In the genomic region with DNA sequence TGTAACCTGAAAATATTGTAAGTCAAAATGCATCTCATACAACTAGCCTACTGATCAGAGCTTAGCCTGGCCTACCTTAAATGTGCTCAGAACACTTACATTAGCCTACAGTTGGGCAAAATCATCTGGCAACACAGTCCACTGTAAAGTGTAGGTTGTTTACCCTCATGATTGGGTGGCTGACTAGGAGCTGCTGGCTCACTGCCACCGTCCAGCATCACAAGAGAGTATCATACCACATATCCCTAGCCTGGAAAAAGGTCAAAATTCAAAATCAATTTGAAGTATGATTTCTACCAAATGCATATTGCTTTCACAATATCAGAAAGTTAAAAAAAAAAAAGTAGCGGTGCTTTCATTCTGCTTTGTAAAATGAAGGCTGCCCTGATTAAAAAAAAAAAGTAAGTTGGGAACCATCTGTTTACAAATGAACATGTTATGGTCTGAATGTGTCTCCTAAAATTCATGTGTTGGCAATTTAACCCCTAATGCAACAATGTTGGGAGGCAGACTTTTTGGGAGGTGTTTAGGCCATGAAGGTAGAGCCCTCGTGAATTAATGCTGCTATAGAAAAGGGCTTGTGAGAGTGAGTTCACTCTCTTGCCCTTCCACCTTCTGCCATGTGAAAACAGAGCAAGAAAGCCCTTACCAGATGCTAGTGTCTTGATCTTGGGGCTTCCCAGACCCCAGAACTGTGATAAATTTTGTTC, we compare ENCODE assay signal across 14 cellular contexts.
A peak's percentile ranks its signal among the peaks of the same experiment; 100 is the strongest.
DNase-seq lines count a peak whose midpoint lies in the region; ATAC-seq lines count a peak whose summit lies in the region.
"Had no signal": no experiment of that assay in that cellular context is flagged by ENCODE, and none has a peak within 500 bp of the region (broad histone marks: within the 10 kb centered on the region; RNA-seq: fewer than 3 reads in every experiment).

No MANE protein-coding gene starts in this region.

- no peak overlapping the region for H2BK15ac ChIP-seq in mesenchymal stem cell (ENCODE audit: low read depth, poor library complexity, severe bottlenecking)

- no peak overlapping the region for H4K91ac ChIP-seq in mesenchymal stem cell (ENCODE audit: low read length)

- no peak for ATAC-seq in HG03565 (IDR thresholded peaks at IDR 0.05; ENCODE audit: unreplicated experiment)
- ATAC-seq: left colon had no signal

- H3K4ac ChIP-seq in mesenchymal stem cell (ENCODE audit: low read depth in 1 of 2, low read length in 2 of 2): no peak overlapping the region

- H3K4me3 ChIP-seq in mesenchymal stem cell (ENCODE audit: insufficient read depth in 1 of 2, low read depth in 1 of 2, low read length in 2 of 2): no peak overlapping the region
- H3K4me3 ChIP-seq: BLaER1 treated with 17β-estradiol and CSF1 and Interleukin-3, amounts not matched to agents 10 nM and 100 nM; upper lobe of left lung had no signal

- no peak overlapping the region for H2BK120ac ChIP-seq in mesenchymal stem cell (ENCODE audit: low read depth, low read length)

- no peaks in the 10 kb centered on the region for H3K4me1 Mint-ChIP-seq in activated naive CD4-positive, alpha-beta T cell treated with anti-CD3 and anti-CD28 coated beads, Interleukin-2, amount 10 ng/mL, durations not matched to agents 7 days and 5 days

- no peak overlapping the region for H2BK5ac ChIP-seq in mesenchymal stem cell (ENCODE audit: low read depth, low read length, poor library complexity, severe bottlenecking)

- H3K36me3 ChIP-seq in mesenchymal stem cell (ENCODE audit: control insufficient read depth in 1 of 2, insufficient read depth in 2 of 2, low read depth in 1 of 2, low read length in 2 of 2): no peaks in the 10 kb centered on the region
- H3K36me3 ChIP-seq: upper lobe of left lung had no signal

- no peaks in the 10 kb centered on the region for H3K36me3 Mint-ChIP-seq in activated naive CD4-positive, alpha-beta T cell treated with anti-CD3 and anti-CD28 coated beads, Interleukin-2, amount 10 ng/mL, durations not matched to agents 7 days and 5 days
- H3K36me3 Mint-ChIP-seq: activated naive CD8-positive, alpha-beta T cell had no signal

- no peak overlapping the region for H3K4me2 ChIP-seq in mesenchymal stem cell (ENCODE audit: low read length, poor library complexity, severe bottlenecking)
- H3K4me2 ChIP-seq: BLaER1 treated with 17β-estradiol and CSF1 and Interleukin-3, amounts not matched to agents 10 nM and 100 nM had no signal

- H3K9me3 Mint-ChIP-seq in activated naive CD4-positive, alpha-beta T cell treated with anti-CD3 and anti-CD28 coated beads, Interleukin-2, amount 10 ng/mL, durations not matched to agents 7 days and 5 days: no peaks in the 10 kb centered on the region

- H4K8ac ChIP-seq in mesenchymal stem cell (ENCODE audit: low read length): no peak overlapping the region

- no peak overlapping the region for H2AFZ ChIP-seq in mesenchymal stem cell (ENCODE audit: low read depth, low read length)

- no peak overlapping the region for H3K27ac Mint-ChIP-seq in activated naive CD4-positive, alpha-beta T cell treated with anti-CD3 and anti-CD28 coated beads, Interleukin-2, amount 10 ng/mL, durations not matched to agents 7 days and 5 days
- H3K27ac Mint-ChIP-seq: activated naive CD8-positive, alpha-beta T cell had no signal

- no peaks in the 10 kb centered on the region for H3K9me3 ChIP-seq in mesenchymal stem cell (ENCODE audit: control insufficient read depth, low read length)
- H3K9me3 ChIP-seq: BLaER1 treated with 17β-estradiol and CSF1 and Interleukin-3, amounts not matched to agents 10 nM and 100 nM; upper lobe of left lung had no signal

- no peak overlapping the region for H3K27ac ChIP-seq in mesenchymal stem cell (ENCODE audit: low read length, poor library complexity, severe bottlenecking)
- H3K27ac ChIP-seq: BLaER1 treated with 17β-estradiol and CSF1 and Interleukin-3, amounts not matched to agents 10 nM and 100 nM had no signal

- H3K27me3 Mint-ChIP-seq in activated naive CD4-positive, alpha-beta T cell treated with anti-CD3 and anti-CD28 coated beads, Interleukin-2, amount 10 ng/mL, durations not matched to agents 7 days and 5 days: peaks cover 16% of the 10 kb centered on the region

- no peak overlapping the region for H2BK12ac ChIP-seq in mesenchymal stem cell (ENCODE audit: low read length in 2 of 2)

- peak overlapping the region; percentile 43 for H2AK5ac ChIP-seq in mesenchymal stem cell (ENCODE audit: low read length, severe bottlenecking)

- no peaks in the 10 kb centered on the region for H3K79me1 ChIP-seq in mesenchymal stem cell (replicated peaks; ENCODE audit: low read length, poor library complexity, severe bottlenecking)

- DNase-seq in EL (peak; percentile 41), M059J (ENCODE audit: low read depth) (peak; percentile 42), SHP77 (lab: John Stamatoyannopoulos, UW) (peak; percentile 41 to 46), mesenchymal stem cell (no peak)
- DNase-seq in activated naive CD4-positive, alpha-beta T cell treated with anti-CD3 and anti-CD28 coated beads, Interleukin-2, amount 10 ng/mL, durations not matched to agents 7 days and 5 days: no peak
- no peak for DNase-seq in effector CD4-positive, alpha-beta T cell
- DNase-seq: central memory CD4-positive, alpha-beta T cell; left colon; NCI-H187; stimulated activated CD4-positive, alpha-beta T cell treated with anti-CD3 and anti-CD28 coated beads, Interleukin-2, amount 100 ng/mL, for 24 hours; upper lobe of left lung had no signal

- H3K27me3 ChIP-seq in mesenchymal stem cell (ENCODE audit: control insufficient read depth in 1 of 2, insufficient read depth in 1 of 2, low read length in 2 of 2): no peaks in the 10 kb centered on the region
- H3K27me3 ChIP-seq: BLaER1 treated with 17β-estradiol and CSF1 and Interleukin-3, amounts not matched to agents 10 nM and 100 nM; upper lobe of left lung had no signal

- WGBS in mesenchymal stem cell: 100% methylated on average over 2 of the region's 3 CpGs

- no peak overlapping the region for H3K4me3 Mint-ChIP-seq in activated naive CD4-positive, alpha-beta T cell treated with anti-CD3 and anti-CD28 coated beads, Interleukin-2, amount 10 ng/mL, durations not matched to agents 7 days and 5 days
- H3K4me3 Mint-ChIP-seq: activated naive CD8-positive, alpha-beta T cell had no signal

- CTCF ChIA-PET in activated naive CD4-positive, alpha-beta T cell treated with anti-CD3 and anti-CD28 coated beads, Interleukin-2, amount 10 ng/mL, durations not matched to agents 7 days and 5 days (lab: Charles Lee): no interaction called here

- peaks cover 15% of the 10 kb centered on the region for H3K4me1 ChIP-seq in mesenchymal stem cell (ENCODE audit: control insufficient read depth, insufficient read depth, low read depth, low read length)

- no peak overlapping the region for H3K14ac ChIP-seq in mesenchymal stem cell (ENCODE audit: low read length in 2 of 2)

- no peak overlapping the region for H3K9ac ChIP-seq in mesenchymal stem cell (ENCODE audit: low read length)
- H3K9ac ChIP-seq: BLaER1 treated with 17β-estradiol and CSF1 and Interleukin-3, amounts not matched to agents 10 nM and 100 nM had no signal

- H3K23ac ChIP-seq in mesenchymal stem cell (ENCODE audit: low read length in 2 of 2): no peak overlapping the region

- H3K18ac ChIP-seq in mesenchymal stem cell (ENCODE audit: low read depth in 1 of 2, low read length in 2 of 2): no peak overlapping the region

Comparison
In these comparisons a context has a peak if more than half of its experiments do, and no peak if none do; other contexts are left out.
1. DNase-seq: peak in EL (single experiment), M059J (single experiment) and SHP77 (2 of 2); none in mesenchymal stem cell (single experiment), activated naive CD4-positive, alpha-beta T cell treated with anti-CD3 and anti-CD28 coated beads, Interleukin-2, amount 10 ng/mL, durations not matched to agents 7 days and 5 days (single experiment) and effector CD4-positive, alpha-beta T cell (single experiment).